Comparison of ENCODE assay signal across 1 cellular context in the genomic region with DNA sequence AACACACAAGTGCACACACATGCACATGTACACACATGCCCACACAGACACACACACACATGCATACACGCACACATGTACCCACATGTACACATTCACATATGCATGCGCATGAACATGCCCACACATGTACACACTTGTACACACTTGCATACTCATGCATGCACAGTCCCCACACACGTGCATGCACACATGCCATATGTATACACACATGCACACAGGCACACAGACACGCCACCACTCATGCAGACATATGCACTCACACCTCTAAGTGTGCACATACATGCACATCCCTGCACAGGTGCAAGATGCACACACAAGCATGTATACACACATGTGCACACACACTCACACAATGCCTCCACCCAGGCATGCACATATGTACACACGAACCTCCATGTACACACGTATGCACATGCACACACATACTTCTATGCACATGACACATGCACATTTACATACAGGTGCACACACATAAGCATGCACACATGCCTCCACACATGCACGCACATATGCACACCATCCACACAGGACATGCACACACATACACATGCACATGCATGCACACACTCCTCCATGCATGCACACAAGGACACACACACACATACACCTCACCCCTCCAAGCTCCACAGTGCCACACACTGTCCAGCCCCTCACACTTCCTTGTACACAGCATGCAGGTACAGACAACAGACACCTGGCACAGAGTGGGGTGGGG.
TF ChIP-seq lines count a peak whose summit lies in the region.

No MANE protein-coding gene starts in this region.

TF ChIP-seq in GM12878, 131 proteins besides CTCF, POLR2A, EP300 and RAD21:
- TF ChIP-seq MYC (IDR thresholded peaks at IDR 0.05; ENCODE audit: insufficient read depth, insufficient read length, insufficient replicate concordance, low read length, severe bottlenecking), result no peak
- TF ChIP-seq BCL3 (IDR thresholded peaks at IDR 0.05; ENCODE audit: borderline replicate concordance, insufficient read depth, low read depth, low read length, poor library complexity, severe bottlenecking), result peak; percentile 66
